Comparison of ENCODE assay signal across 8 cellular contexts in the genomic region with DNA sequence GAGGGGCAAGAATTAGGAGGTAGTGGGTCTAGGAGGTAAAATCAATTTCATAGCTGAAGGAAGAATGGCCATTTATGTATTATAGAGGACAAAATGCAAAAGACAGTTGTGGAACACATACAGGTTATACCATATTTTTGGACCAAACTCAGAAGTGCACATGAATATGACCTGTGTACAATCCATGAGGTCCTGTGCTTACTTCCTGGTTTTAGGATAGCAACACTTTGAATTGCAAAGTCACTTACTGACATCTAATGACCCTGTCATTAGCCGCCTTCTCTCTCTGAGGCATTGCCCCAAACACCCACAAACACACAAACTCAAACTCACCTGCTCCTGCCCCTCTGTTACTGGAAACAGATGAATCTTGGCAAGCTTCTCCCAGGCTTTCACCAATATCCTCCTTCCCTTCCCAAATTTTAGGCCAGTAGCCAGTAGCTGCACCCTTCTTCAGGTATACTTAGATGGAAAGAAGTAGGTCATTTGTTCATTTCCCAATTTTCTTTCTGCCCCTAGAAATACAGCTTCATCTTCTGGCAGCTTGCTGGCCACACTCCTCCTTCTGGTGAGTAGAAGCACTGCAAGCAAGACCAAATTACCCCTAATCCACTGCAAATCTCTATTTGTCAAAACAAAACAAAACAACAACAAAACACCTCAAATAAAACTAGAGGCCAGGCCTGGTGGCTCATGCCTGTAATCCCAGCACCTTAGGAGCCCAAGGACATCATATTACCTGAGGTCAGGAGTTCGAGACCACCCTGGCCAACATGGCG. TPM values are rescaled to one million over a fixed set of nuclear protein-coding genes. Genes with fewer than 3 reads are reported as not detected.
DNase-seq lines count a peak whose midpoint lies in the region; ATAC-seq and TF ChIP-seq lines count a peak whose summit lies in the region.

No MANE protein-coding gene starts in this region.

- H3K4me1 Mint-ChIP-seq in CD4-positive, CD25-positive, alpha-beta regulatory T cell: no peaks in the 10 kb centered on the region
- no peaks in the 10 kb centered on the region for H3K4me1 Mint-ChIP-seq in activated T-helper 1 cell treated with anti-CD3 and anti-CD28 coated beads, Interleukin-12 subunit alpha, Interleukin-12 subunit beta, Interleukin-2, Interleukin-4 antibody, amounts not matched to agents 30 ng/mL and 10 ng/mL and 1 ng/mL, durations not matched to agents 14 hours and 24 hours and 36 hours (ENCODE audit: low read depth)

- no peaks in the 10 kb centered on the region for H3K4me1 ChIP-seq in CD4-positive, CD25-positive, alpha-beta regulatory T cell (ENCODE audit: control insufficient read depth, insufficient read depth, low read length, poor library complexity, severe bottlenecking)
- H3K4me1 ChIP-seq in ascending aorta: no peaks in the 10 kb centered on the region

- H3K9me3 ChIP-seq in CD4-positive, CD25-positive, alpha-beta regulatory T cell (ENCODE audit: control insufficient read depth in 2 of 2, low read length in 2 of 2): no peaks in the 10 kb centered on the region
- no peaks in the 10 kb centered on the region for H3K9me3 ChIP-seq in ascending aorta

- peaks cover 4% of the 10 kb centered on the region for H3K27me3 Mint-ChIP-seq in CD4-positive, CD25-positive, alpha-beta regulatory T cell
- peaks cover 23% of the 10 kb centered on the region for H3K27me3 Mint-ChIP-seq in activated T-helper 1 cell treated with anti-CD3 and anti-CD28 coated beads, Interleukin-12 subunit alpha, Interleukin-12 subunit beta, Interleukin-2, Interleukin-4 antibody, amounts not matched to agents 30 ng/mL and 10 ng/mL and 1 ng/mL, durations not matched to agents 14 hours and 24 hours and 36 hours (ENCODE audit: insufficient read depth)

- peak in 1 of 2 donors; percentile 56 for ATAC-seq in CD4-positive, CD25-positive, alpha-beta regulatory T cell (ENCODE audit: low read depth in 2 of 2)
- peak; percentile 76 for ATAC-seq in HG03439 (IDR thresholded peaks at IDR 0.05; ENCODE audit: unreplicated experiment)
- peak; percentile 49 for ATAC-seq in left colon
- ATAC-seq in esophagus mucosa: no peak

- no peak overlapping the region for H3K27ac ChIP-seq in CD4-positive, CD25-positive, alpha-beta regulatory T cell (ENCODE audit: insufficient read depth, low read length, poor library complexity, severe bottlenecking)
- no peak overlapping the region for H3K27ac ChIP-seq in ascending aorta

- H3K27me3 ChIP-seq in CD4-positive, CD25-positive, alpha-beta regulatory T cell (ENCODE audit: control insufficient read depth, insufficient read depth, low read length): peaks cover 2% of the 10 kb centered on the region
- H3K27me3 ChIP-seq in ascending aorta: no peaks in the 10 kb centered on the region

- intact Hi-C loops in ascending aorta (cut with DNase I) (no loop called here), left colon (cut with DNase I, micrococcal nuclease) (loop anchor here in 1 of 2 donors (5.0 kb wide), 1 partner anchor 66 kb away; no protein-coding TSS in a partner anchor)
- intact Hi-C loops in activated T-helper 1 cell treated with anti-CD3 and anti-CD28 coated beads, Interleukin-12 subunit alpha, Interleukin-12 subunit beta, Interleukin-2, Interleukin-4 antibody, amounts not matched to agents 30 ng/mL and 10 ng/mL and 1 ng/mL, durations not matched to agents 14 hours and 24 hours and 36 hours (cut with micrococcal nuclease): loop anchor here (1.0 kb wide), 2 partner anchors 69 to 821 kb away; no protein-coding TSS in a partner anchor

- no peak overlapping the region for H3K4me3 Mint-ChIP-seq in CD4-positive, CD25-positive, alpha-beta regulatory T cell
- no peak overlapping the region for H3K4me3 Mint-ChIP-seq in activated T-helper 1 cell treated with anti-CD3 and anti-CD28 coated beads, Interleukin-12 subunit alpha, Interleukin-12 subunit beta, Interleukin-2, Interleukin-4 antibody, amounts not matched to agents 30 ng/mL and 10 ng/mL and 1 ng/mL, durations not matched to agents 14 hours and 24 hours and 36 hours

- peak in 2 of 3 donors; percentile 28 to 51 for DNase-seq in CD4-positive, CD25-positive, alpha-beta regulatory T cell
- DNase-seq in GM13976 (ENCODE audit: low spot score): peak; percentile 51
- DNase-seq in ascending aorta (ENCODE audit: low spot score in 2 of 2): no peak
- DNase-seq in left colon: no peak
- DNase-seq in activated T-helper 1 cell treated with anti-CD3 and anti-CD28 coated beads, Interleukin-12 subunit alpha, Interleukin-12 subunit beta, Interleukin-2, Interleukin-4 antibody, amounts not matched to agents 30 ng/mL and 10 ng/mL and 1 ng/mL, durations not matched to agents 14 hours and 24 hours and 36 hours (ENCODE audit: low spot score): no peak
- no peak for DNase-seq in SHP77 treated with DMSO at 0.1 percent for 48 hours (lab: John Stamatoyannopoulos, UW)

- no peaks in the 10 kb centered on the region for H3K9me3 Mint-ChIP-seq in CD4-positive, CD25-positive, alpha-beta regulatory T cell
- no peaks in the 10 kb centered on the region for H3K9me3 Mint-ChIP-seq in activated T-helper 1 cell treated with anti-CD3 and anti-CD28 coated beads, Interleukin-12 subunit alpha, Interleukin-12 subunit beta, Interleukin-2, Interleukin-4 antibody, amounts not matched to agents 30 ng/mL and 10 ng/mL and 1 ng/mL, durations not matched to agents 14 hours and 24 hours and 36 hours

- in situ Hi-C loops in GM13976 (cut with MboI; ENCODE audit: low sequenced_read_pairs, unreplicated experiment): loop anchor here (10.0 kb wide), 1 partner anchor 63 kb away; no protein-coding TSS in a partner anchor

- no peaks in the 10 kb centered on the region for H3K36me3 ChIP-seq in CD4-positive, CD25-positive, alpha-beta regulatory T cell (ENCODE audit: control insufficient read depth, insufficient read depth, low read length)
- no peaks in the 10 kb centered on the region for H3K36me3 ChIP-seq in ascending aorta

- no peak overlapping the region for H3K4me3 ChIP-seq in CD4-positive, CD25-positive, alpha-beta regulatory T cell (ENCODE audit: low read depth, low read length)
- H3K4me3 ChIP-seq in ascending aorta: no peak overlapping the region

- peak; percentile 67 for TF ChIP-seq CTCF in GM13976 (IDR thresholded peaks at IDR 0.05; ENCODE audit: borderline replicate concordance, control extremely low read depth, extremely low read depth, insufficient read depth, missing control alignments)
- peak; percentile 45 to 69 (median 54) for TF ChIP-seq CTCF in ascending aorta (IDR thresholded peaks at IDR 0.05)

- no peaks in the 10 kb centered on the region for H3K36me3 Mint-ChIP-seq in CD4-positive, CD25-positive, alpha-beta regulatory T cell
- no peaks in the 10 kb centered on the region for H3K36me3 Mint-ChIP-seq in activated T-helper 1 cell treated with anti-CD3 and anti-CD28 coated beads, Interleukin-12 subunit alpha, Interleukin-12 subunit beta, Interleukin-2, Interleukin-4 antibody, amounts not matched to agents 30 ng/mL and 10 ng/mL and 1 ng/mL, durations not matched to agents 14 hours and 24 hours and 36 hours (ENCODE audit: low read depth)

- H3K27ac Mint-ChIP-seq in CD4-positive, CD25-positive, alpha-beta regulatory T cell: peak overlapping the region in 1 of 3 donors; percentile 44
- no peak overlapping the region for H3K27ac Mint-ChIP-seq in activated T-helper 1 cell treated with anti-CD3 and anti-CD28 coated beads, Interleukin-12 subunit alpha, Interleukin-12 subunit beta, Interleukin-2, Interleukin-4 antibody, amounts not matched to agents 30 ng/mL and 10 ng/mL and 1 ng/mL, durations not matched to agents 14 hours and 24 hours and 36 hours

RNA-seq across cellular contexts. Expression of gene RPL5, which starts 13.7 kb away (rescaled TPM):
- total RNA-seq in CD4-positive, CD25-positive, alpha-beta regulatory T cell: 916 TPM
- polyA plus RNA-seq in CD4-positive, CD25-positive, alpha-beta regulatory T cell: 1,000 to 10,000 TPM; 1,593 to 3,054 (median 2,579) TPM
- total RNA-seq in ascending aorta (617 TPM), left colon (100 to 1,000 TPM; 671 to 694 TPM), esophagus mucosa (850 TPM)
- total RNA-seq in activated T-helper 1 cell treated with anti-CD3 and anti-CD28 coated beads, Interleukin-12 subunit alpha, Interleukin-12 subunit beta, Interleukin-2, Interleukin-4 antibody, amounts not matched to agents 30 ng/mL and 10 ng/mL and 1 ng/mL, durations not matched to agents 14 hours and 24 hours and 36 hours: 1,115 and 1,120 TPM in 2 replicates

RNA-seq across cellular contexts. Expression of gene EVI5, which starts 33.3 kb away (rescaled TPM):
- total RNA-seq in CD4-positive, CD25-positive, alpha-beta regulatory T cell: 2.7 TPM
- 1 to 10 TPM in 1 of 4 donors, under 1 TPM in 3; 0.52 to 1.2 (median 0.59) TPM for polyA plus RNA-seq in CD4-positive, CD25-positive, alpha-beta regulatory T cell
- total RNA-seq in ascending aorta (19.8 TPM), left colon (10 to 100 TPM; 33.0 to 37.7 TPM), esophagus mucosa (10.3 TPM)
- 11.0 and 11.3 TPM in 2 replicates for total RNA-seq in activated T-helper 1 cell treated with anti-CD3 and anti-CD28 coated beads, Interleukin-12 subunit alpha, Interleukin-12 subunit beta, Interleukin-2, Interleukin-4 antibody, amounts not matched to agents 30 ng/mL and 10 ng/mL and 1 ng/mL, durations not matched to agents 14 hours and 24 hours and 36 hours

Comparison
In these comparisons a context has a peak if more than half of its experiments do, and no peak if none do; other contexts are left out.
1. DNase-seq: peak in CD4-positive, CD25-positive, alpha-beta regulatory T cell (2 of 3) and GM13976 (single experiment); none in ascending aorta (0 of 2), left colon (0 of 2), activated T-helper 1 cell treated with anti-CD3 and anti-CD28 coated beads, Interleukin-12 subunit alpha, Interleukin-12 subunit beta, Interleukin-2, Interleukin-4 antibody, amounts not matched to agents 30 ng/mL and 10 ng/mL and 1 ng/mL, durations not matched to agents 14 hours and 24 hours and 36 hours (single experiment) and SHP77 treated with DMSO at 0.1 percent for 48 hours (single experiment).